Comparison of ENCODE assay signal across 8 cellular contexts in the genomic region with DNA sequence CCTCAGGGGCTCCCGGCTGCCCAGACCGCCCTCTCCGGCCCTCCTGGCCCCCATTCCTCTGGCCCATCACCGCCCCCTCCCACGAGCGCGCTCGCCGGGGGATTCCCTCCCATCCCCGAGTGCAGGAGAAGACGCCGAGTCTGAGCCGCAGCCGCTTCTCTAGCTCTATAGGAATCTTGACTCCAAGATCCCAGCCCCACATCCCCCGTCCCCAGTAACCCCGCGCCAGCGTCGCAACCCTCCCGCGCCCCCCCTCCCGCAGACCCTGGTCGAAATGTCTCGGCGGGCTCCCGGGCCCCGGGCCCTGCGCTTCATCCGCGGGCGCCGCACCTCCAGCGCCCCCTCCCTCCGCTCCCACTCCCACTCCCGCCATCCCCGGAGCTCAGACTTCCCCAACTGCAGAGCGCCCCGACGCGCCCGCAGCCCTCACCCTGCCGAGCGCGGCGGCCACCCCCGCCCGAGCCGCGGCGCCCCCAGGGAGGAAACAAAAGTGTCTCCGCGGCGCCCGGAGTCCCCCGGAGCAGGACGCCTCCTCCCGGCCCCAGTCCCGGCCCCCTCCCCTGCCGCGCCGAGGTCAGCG. TPM values are rescaled to one million over a fixed set of nuclear protein-coding genes. Genes with fewer than 3 reads are reported as not detected.
DNase-seq lines count a peak whose midpoint lies in the region; ATAC-seq and TF ChIP-seq lines count a peak whose summit lies in the region.

No MANE protein-coding gene starts in this region.

- intact Hi-C loops in aorta (cut with DNase I): no loop called here

- peak overlapping the region; percentile 85 to 100 (median 94) for H3K4me3 Mint-ChIP-seq in naive B cell

- peaks cover 0 to 4% (median 0%) of the 10 kb centered on the region in 7 donors for H3K9me3 Mint-ChIP-seq in naive B cell

- no peaks in the 10 kb centered on the region for H3K27me3 ChIP-seq in aorta (ENCODE audit: control insufficient read depth in 1 of 2, insufficient read depth in 2 of 2, low read length in 1 of 2)

- peaks cover 33 to 55% (median 39%) of the 10 kb centered on the region in 3 donors for H3K4me1 Mint-ChIP-seq in naive B cell

- ATAC-seq in GM19025 (IDR thresholded peaks at IDR 0.05; ENCODE audit: low read depth, unreplicated experiment): peak; percentile 17
- peak; percentile 23 for ATAC-seq in HG02938 (IDR thresholded peaks at IDR 0.05; ENCODE audit: unreplicated experiment)
- ATAC-seq in naive B cell (ENCODE audit: low read depth in 2 of 2): peak; percentile 15 to 16
- ATAC-seq in aorta (ENCODE audit: low FRiP score): peak; percentile 51

- no peak for TF ChIP-seq CTCF in VCaP (conservative IDR thresholded peaks at IDR 0.05)
- no peak for TF ChIP-seq CTCF in epithelial cell of esophagus (IDR thresholded peaks at IDR 0.05; ENCODE audit: insufficient read depth, low read depth, low read length, missing control alignments)

- no peaks in the 10 kb centered on the region for H3K9me3 ChIP-seq in aorta (ENCODE audit: control insufficient read depth, low read length)

- H3K27ac ChIP-seq in VCaP (peak overlapping the region; percentile 49; the same call in 1 of the 2 replicates), aorta (ENCODE audit: low read depth in 1 of 2, low read length in 2 of 2) (no peak overlapping the region)

- H3K4me3 ChIP-seq in epithelial cell of esophagus (ENCODE audit: low read length): peak overlapping the region; percentile 35
- H3K4me3 ChIP-seq in aorta (ENCODE audit: low read length in 2 of 2): peak overlapping the region; percentile 38 to 45

- peaks cover 10 to 31% of the 10 kb centered on the region in 2 donors for H3K36me3 Mint-ChIP-seq in naive B cell

- peaks cover 0 to 6% (median 4%) of the 10 kb centered on the region in 3 donors for H3K27me3 Mint-ChIP-seq in naive B cell

- H3K36me3 ChIP-seq in aorta (ENCODE audit: control insufficient read depth in 1 of 2, insufficient read depth in 2 of 2, low read length in 1 of 2): no peaks in the 10 kb centered on the region

- 1% methylated on average over 55 to 62 of the region's 62 CpGs for WGBS in aorta, 2 donors

- H3K27ac Mint-ChIP-seq in naive B cell: peak overlapping the region; percentile 97 to 100 (median 100)

- no peaks in the 10 kb centered on the region for H3K4me1 ChIP-seq in aorta (ENCODE audit: control insufficient read depth in 1 of 2, insufficient read depth in 2 of 2, low read length in 2 of 2)

- DNase-seq in epithelial cell of esophagus (ENCODE audit: low read depth) (no peak), naive B cell (no peak), aorta (peak in 1 of 2 donors; percentile 79), NCI-H2227 (lab: John Stamatoyannopoulos, UW; ENCODE audit: unreplicated experiment) (no peak), NK-92 (lab: John Stamatoyannopoulos, UW; ENCODE audit: unreplicated experiment) (no peak)

RNA-seq across cellular contexts. Expression of a gene that starts 0.5 kb away (rescaled TPM):
- 10 to 100 TPM; 42.8 to 69.9 (median 59.5) TPM for polyA plus RNA-seq in naive B cell (ENCODE audit: low read depth in 6 of 6)
- total RNA-seq in aorta: 10 to 100 TPM; 38.8 to 86.9 TPM
- 10 to 100 TPM in 1 of 2 donors, 1 to 10 TPM in 1; 1.8 to 10.9 TPM for polyA plus RNA-seq in aorta
